In the genomic region with DNA sequence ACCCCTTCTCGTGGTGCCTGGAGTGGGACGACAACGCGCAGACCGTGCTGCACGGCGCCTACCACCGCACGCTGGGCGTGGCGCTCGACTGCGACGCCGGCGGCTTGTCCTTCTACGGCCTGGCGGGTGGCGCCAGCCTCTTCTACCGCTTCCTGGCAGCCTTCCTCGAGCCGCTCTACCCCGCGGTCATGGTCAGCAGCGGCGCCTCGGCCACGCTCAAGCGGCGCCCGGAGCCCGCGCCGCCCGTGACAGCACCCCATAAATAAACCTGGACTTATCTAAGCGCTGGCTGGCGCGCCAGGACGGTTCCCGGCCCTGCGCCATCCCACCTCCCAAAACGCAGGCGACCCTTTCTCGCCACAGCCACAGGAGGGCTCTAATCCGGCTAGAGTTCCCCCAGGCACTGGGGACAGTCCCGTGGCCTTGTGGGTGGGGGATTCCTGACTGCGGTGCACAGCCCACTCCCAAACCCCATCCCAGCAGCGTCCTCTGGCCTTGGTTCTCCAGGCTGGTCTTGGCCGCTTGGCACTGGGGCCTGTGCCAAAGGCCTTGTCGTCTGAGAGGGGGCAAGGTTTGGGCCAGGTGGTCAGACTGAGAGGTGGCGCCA, we compare ENCODE assay signal across 6 cellular contexts. TPM values are rescaled to one million over a fixed set of nuclear protein-coding genes. Genes with fewer than 3 reads are reported as not detected.
DNase-seq lines count a peak whose midpoint lies in the region; TF ChIP-seq lines count a peak whose summit lies in the region.

No MANE protein-coding gene starts in this region.

- no peaks in the 10 kb centered on the region for H3K9me3 Mint-ChIP-seq in CD4-positive, alpha-beta memory T cell
- H3K9me3 Mint-ChIP-seq in activated naive CD8-positive, alpha-beta T cell treated with anti-CD3 and anti-CD28 coated beads for 36 hours, result no peaks in the 10 kb centered on the region

- H3K27me3 Mint-ChIP-seq in CD4-positive, alpha-beta memory T cell, result no peaks in the 10 kb centered on the region
- H3K27me3 Mint-ChIP-seq in activated naive CD8-positive, alpha-beta T cell treated with anti-CD3 and anti-CD28 coated beads for 36 hours, result no peaks in the 10 kb centered on the region

- no peak overlapping the region for H3K9ac ChIP-seq in SK-N-SH

- H2AFZ ChIP-seq in SK-N-SH (ENCODE audit: low read depth), result no peak overlapping the region

- TF ChIP-seq CTCF in SK-N-SH (IDR thresholded peaks at IDR 0.05), result no peak

- H3K4me2 ChIP-seq in SK-N-SH, result no peak overlapping the region

- H4K20me1 ChIP-seq in SK-N-SH (ENCODE audit: insufficient read depth), result no peaks in the 10 kb centered on the region

- DNase-seq in CD4-positive, alpha-beta memory T cell, result peak; percentile 23 to 52 (median 46)
- DNase-seq in HuH-7.5 (ENCODE audit: low spot score), result peak; percentile 47
- DNase-seq in activated naive CD8-positive, alpha-beta T cell treated with anti-CD3 and anti-CD28 coated beads for 36 hours, result peak; percentile 59
- peak; percentile 94 for DNase-seq in mesenteric fat pad (ENCODE audit: low spot score)
- DNase-seq in SK-N-SH, result no peak
- no peak for DNase-seq in NCI-H187 treated with DMSO at 0.1 percent for 48 hours (lab: John Stamatoyannopoulos, UW)

- H3K4me3 ChIP-seq in CD4-positive, alpha-beta memory T cell (ENCODE audit: low read length in 2 of 2), result peak overlapping the region in 1 of 2 donors; percentile 27
- no peak overlapping the region for H3K4me3 ChIP-seq in SK-N-SH (ENCODE audit: low read depth in 2 of 2, low read length in 1 of 2)

- TF ChIP-seq EP300 in SK-N-SH (IDR thresholded peaks at IDR 0.05; ENCODE audit: borderline replicate concordance in 1 of 2, low read depth in 1 of 2, low read length in 1 of 2), result no peak

- no peaks in the 10 kb centered on the region for H3K9me3 ChIP-seq in CD4-positive, alpha-beta memory T cell (ENCODE audit: control insufficient read depth in 1 of 2, low read length in 2 of 2)
- no peaks in the 10 kb centered on the region for H3K9me3 ChIP-seq in SK-N-SH

- peak overlapping the region; percentile 41 to 79 (median 68) for H3K4me3 Mint-ChIP-seq in CD4-positive, alpha-beta memory T cell
- peak overlapping the region; percentile 52 for H3K4me3 Mint-ChIP-seq in activated naive CD8-positive, alpha-beta T cell treated with anti-CD3 and anti-CD28 coated beads for 36 hours

- no peaks in the 10 kb centered on the region for H3K36me3 Mint-ChIP-seq in CD4-positive, alpha-beta memory T cell
- no peaks in the 10 kb centered on the region for H3K36me3 Mint-ChIP-seq in activated naive CD8-positive, alpha-beta T cell treated with anti-CD3 and anti-CD28 coated beads for 36 hours

- H3K27me3 ChIP-seq in CD4-positive, alpha-beta memory T cell (ENCODE audit: insufficient read depth, low read length), result no peaks in the 10 kb centered on the region
- H3K27me3 ChIP-seq in SK-N-SH (ENCODE audit: insufficient read depth), result no peaks in the 10 kb centered on the region

- intact Hi-C loops in CD4-positive, alpha-beta memory T cell (cut with micrococcal nuclease), result no loop called here

- POLR2A ChIA-PET in CD4-positive, alpha-beta memory T cell (lab: Charles Lee; ENCODE audit: partially characterized antibody), result interaction anchor here (0.6 to 4.1 kb wide), 7 partner anchors 10 to 907 kb away, joined by 3 to 26 read pairs (median 4); partner anchors contain the start of genes MRPL58 and SLC16A5
- POLR2A ChIA-PET in SK-N-SH (lab: Yijun Ruan, JAX), result no interaction called here

- WGBS in SK-N-SH (ENCODE audit: low lambda C conversion rate), result 94% methylated on average over 44 of the region's 51 CpGs

- peak overlapping the region in 4 of 7 donors; percentile 36 to 68 (median 58) for H3K27ac Mint-ChIP-seq in CD4-positive, alpha-beta memory T cell
- H3K27ac Mint-ChIP-seq in activated naive CD8-positive, alpha-beta T cell treated with anti-CD3 and anti-CD28 coated beads for 36 hours, result peak overlapping the region; percentile 12

- H3K9me2 ChIP-seq in SK-N-SH, result no peaks in the 10 kb centered on the region

- H3K79me2 ChIP-seq in SK-N-SH (ENCODE audit: insufficient read depth), result no peaks in the 10 kb centered on the region

- CTCF ChIA-PET in CD4-positive, alpha-beta memory T cell (lab: Charles Lee; ENCODE audit: partially characterized antibody), result interaction anchor here (0.8 to 1.7 kb wide), 7 partner anchors 10 to 116 kb away, joined by 3 to 6 read pairs (median 4); partner anchors contain the start of genes MRPL58 and NT5C
- CTCF ChIA-PET in SK-N-SH (lab: Yijun Ruan, JAX), result interaction anchor here (1.5 to 2.6 kb wide), 4 partner anchors 15 to 36 kb away, joined by 3 to 16 read pairs (median 6); no protein-coding TSS in a partner anchor

- H3K36me3 ChIP-seq in CD4-positive, alpha-beta memory T cell (ENCODE audit: insufficient read depth, low read length), result no peaks in the 10 kb centered on the region
- H3K36me3 ChIP-seq in SK-N-SH (replicated peaks in 1 of 2; ENCODE audit: control insufficient read depth in 1 of 2, insufficient read depth in 2 of 2, low read length in 1 of 2), result no peaks in the 10 kb centered on the region

- H3F3A ChIP-seq in SK-N-SH (replicated peaks; ENCODE audit: insufficient read depth), result peaks cover 4% of the 10 kb centered on the region

- peaks cover 0 to 26% (median 11%) of the 10 kb centered on the region in 4 donors for H3K4me1 Mint-ChIP-seq in CD4-positive, alpha-beta memory T cell
- peaks cover 22% of the 10 kb centered on the region for H3K4me1 Mint-ChIP-seq in activated naive CD8-positive, alpha-beta T cell treated with anti-CD3 and anti-CD28 coated beads for 36 hours

- H3K4me1 ChIP-seq in CD4-positive, alpha-beta memory T cell (ENCODE audit: insufficient read depth, low read length), result peaks cover 27% of the 10 kb centered on the region
- H3K4me1 ChIP-seq in SK-N-SH (ENCODE audit: control insufficient read depth in 1 of 2, insufficient read depth in 2 of 2, low read depth in 1 of 2, low read length in 1 of 2), result peaks cover 5 to 18% of the 10 kb centered on the region in 2 experiments; a peak in 3 of 4 replicates

- TF ChIP-seq RAD21 in SK-N-SH (IDR thresholded peaks at IDR 0.05; ENCODE audit: low read length), result no peak

- H3K27ac ChIP-seq in CD4-positive, alpha-beta memory T cell (ENCODE audit: low read depth, low read length), result peak overlapping the region; percentile 10
- no peak overlapping the region for H3K27ac ChIP-seq in SK-N-SH (ENCODE audit: low read depth in 2 of 2, low read length in 1 of 2)

TF ChIP-seq in SK-N-SH, 30 proteins besides CTCF, POLR2A, EP300 and RAD21 (continues in another document):
- no peak for TF ChIP-seq USF2 (IDR thresholded peaks at IDR 0.05; ENCODE audit: borderline replicate concordance, low read depth, low read length)

RNA-seq across cellular contexts. Expression of gene SLC16A5, which starts 10.2 kb away (rescaled TPM):
- 10 to 100 TPM; 12.5 to 13.9 TPM for total RNA-seq in CD4-positive, alpha-beta memory T cell
- polyA plus RNA-seq in CD4-positive, alpha-beta memory T cell, result 1 to 10 TPM; 2.9 to 3.7 TPM
- 1 to 10 TPM; 2.1 TPM for total RNA-seq in activated naive CD8-positive, alpha-beta T cell treated with anti-CD3 and anti-CD28 coated beads for 36 hours
- 12.3 TPM for total RNA-seq in mesenteric fat pad
- polyA plus RNA-seq in SK-N-SH (2012; rRNA removed), result 0.03 and 0.06 TPM in 2 replicates
- polyA plus RNA-seq in SK-N-SH (2012; cell fraction: cytosol; rRNA removed), result 0.03 TPM in 1 of 2 replicates, not detected in the other
- 0.06 TPM in 1 of 2 replicates, not detected in the other for polyA plus RNA-seq in SK-N-SH (2012; cell fraction: nucleus; rRNA removed)

RNA-seq across cellular contexts. Expression of gene KCTD2, which starts 30.6 kb away (rescaled TPM):
- total RNA-seq in CD4-positive, alpha-beta memory T cell, result 10 to 100 TPM; 31.1 to 31.7 TPM
- polyA plus RNA-seq in CD4-positive, alpha-beta memory T cell, result 10 to 100 TPM in 1 of 2 donors, 1 to 10 TPM in 1; 2.3 to 11.6 TPM
- total RNA-seq in activated naive CD8-positive, alpha-beta T cell treated with anti-CD3 and anti-CD28 coated beads for 36 hours, result 10 to 100 TPM; 14.1 to 14.7 TPM
- 34.7 TPM for total RNA-seq in mesenteric fat pad
- 27.5 and 34.2 TPM in 2 replicates for polyA plus RNA-seq in SK-N-SH (2012; rRNA removed)
- 22.2 and 28.7 TPM in 2 replicates for polyA plus RNA-seq in SK-N-SH (2012; cell fraction: cytosol; rRNA removed)
- polyA plus RNA-seq in SK-N-SH (2012; cell fraction: nucleus; rRNA removed), result 25.7 and 26.5 TPM in 2 replicates

RNA-seq across cellular contexts. Expression of gene ATP5PD, which starts 30.8 kb away (rescaled TPM):
- total RNA-seq in CD4-positive, alpha-beta memory T cell, result 100 to 1,000 TPM; 167 to 171 TPM
- polyA plus RNA-seq in CD4-positive, alpha-beta memory T cell, result 100 to 1,000 TPM; 428 to 552 TPM
- 100 to 1,000 TPM; 185 to 189 TPM for total RNA-seq in activated naive CD8-positive, alpha-beta T cell treated with anti-CD3 and anti-CD28 coated beads for 36 hours
- 310 TPM for total RNA-seq in mesenteric fat pad
- polyA plus RNA-seq in SK-N-SH (2012; rRNA removed), result 354 and 454 TPM in 2 replicates
- polyA plus RNA-seq in SK-N-SH (2012; cell fraction: cytosol; rRNA removed), result 479 and 520 TPM in 2 replicates
- 154 and 185 TPM in 2 replicates for polyA plus RNA-seq in SK-N-SH (2012; cell fraction: nucleus; rRNA removed)

RNA-seq across cellular contexts. Expression of gene ARMC7, which starts 32.2 kb away (rescaled TPM):
- 10 to 100 TPM; 20.0 to 21.9 TPM for total RNA-seq in CD4-positive, alpha-beta memory T cell
- 1 to 10 TPM; 1.3 to 3.5 TPM for polyA plus RNA-seq in CD4-positive, alpha-beta memory T cell
- total RNA-seq in activated naive CD8-positive, alpha-beta T cell treated with anti-CD3 and anti-CD28 coated beads for 36 hours, result 1 to 10 TPM; 6.5 to 6.6 TPM
- 7.9 TPM for total RNA-seq in mesenteric fat pad
- polyA plus RNA-seq in SK-N-SH (2012; rRNA removed), result 7.3 and 10.8 TPM in 2 replicates
- polyA plus RNA-seq in SK-N-SH (2012; cell fraction: cytosol; rRNA removed), result 5.9 and 7.9 TPM in 2 replicates
- polyA plus RNA-seq in SK-N-SH (2012; cell fraction: nucleus; rRNA removed), result 10.6 and 11.4 TPM in 2 replicates

RNA-seq across cellular contexts. Expression of gene NT5C, which starts 53.9 kb away (rescaled TPM):
- 10 to 100 TPM; 40.1 to 46.6 TPM for total RNA-seq in CD4-positive, alpha-beta memory T cell
- polyA plus RNA-seq in CD4-positive, alpha-beta memory T cell, result 10 to 100 TPM; 22.4 to 32.6 TPM
- 10 to 100 TPM; 71.2 to 74.8 TPM for total RNA-seq in activated naive CD8-positive, alpha-beta T cell treated with anti-CD3 and anti-CD28 coated beads for 36 hours
- total RNA-seq in mesenteric fat pad, result 33.5 TPM
- 111 and 114 TPM in 2 replicates for polyA plus RNA-seq in SK-N-SH (2012; rRNA removed)
- polyA plus RNA-seq in SK-N-SH (2012; cell fraction: cytosol; rRNA removed), result 53.5 and 66.8 TPM in 2 replicates
- polyA plus RNA-seq in SK-N-SH (2012; cell fraction: nucleus; rRNA removed), result 316 and 454 TPM in 2 replicates

Comparison
In these comparisons a context has a peak if more than half of its experiments do, and no peak if none do; other contexts are left out.
1. DNase-seq: peak in CD4-positive, alpha-beta memory T cell (5 of 5), HuH-7.5 (single experiment), activated naive CD8-positive, alpha-beta T cell treated with anti-CD3 and anti-CD28 coated beads for 36 hours (single experiment) and mesenteric fat pad (single experiment); none in SK-N-SH (single experiment) and NCI-H187 treated with DMSO at 0.1 percent for 48 hours (single experiment).